ENCODE assay signal across 1 cellular context in genomic region chr1:243725075-243725474, GRCh38.
TF ChIP-seq lines count a peak whose summit lies in the region.

No MANE protein-coding gene starts in this region.

TF ChIP-seq in WTC11, 78 proteins besides CTCF, POLR2A, EP300 and RAD21 (continued from another document):
- TF ChIP-seq ZSCAN18 (CRISPR knock-in tag; IDR thresholded peaks at IDR 0.05) (no peak), ELF4 (CRISPR knock-in tag; IDR thresholded peaks at IDR 0.05; ENCODE audit: low read depth) (no peak), EMX1 (CRISPR knock-in tag; IDR thresholded peaks at IDR 0.05) (no peak), MYBL2 (CRISPR knock-in tag; IDR thresholded peaks at IDR 0.05) (no peak), ATF1 (CRISPR knock-in tag; IDR thresholded peaks at IDR 0.05) (no peak), STAT6 (CRISPR knock-in tag; conservative IDR thresholded peaks at IDR 0.05; ENCODE audit: low read depth) (no peak), GTF2I (CRISPR knock-in tag; conservative IDR thresholded peaks at IDR 0.05) (no peak)
